In the genomic region with DNA sequence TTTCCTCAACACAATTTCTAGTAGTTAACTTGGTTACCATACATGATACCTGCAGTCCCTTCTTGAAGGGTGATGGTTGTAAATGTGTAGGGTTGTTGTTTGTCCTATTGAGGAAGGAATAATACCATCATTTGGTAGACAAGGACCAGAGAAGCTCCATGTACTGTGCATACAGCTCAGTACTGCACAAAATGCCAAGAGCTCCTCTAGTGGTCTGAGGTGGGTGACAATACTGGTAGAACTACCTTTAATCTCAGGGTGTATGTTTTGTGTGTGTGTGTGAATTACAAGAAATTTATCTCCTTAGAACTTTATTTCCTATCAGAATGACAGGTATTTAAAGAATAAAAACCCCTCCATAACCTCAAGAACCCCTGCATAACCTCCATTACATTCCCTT, we compare ENCODE assay signal across 19 cellular contexts.
A peak's percentile ranks its signal among the peaks of the same experiment; 100 is the strongest.
DNase-seq lines count a peak whose midpoint lies in the region; ATAC-seq, FAIRE-seq and TF ChIP-seq lines count a peak whose summit lies in the region.
"Had no signal": no experiment of that assay in that cellular context is flagged by ENCODE, and none has a peak within 500 bp of the region (broad histone marks: within the 10 kb centered on the region; RNA-seq: fewer than 3 reads in every experiment).

No MANE protein-coding gene starts in this region.

- H3K27me3 ChIP-seq in endodermal cell (ENCODE audit: control insufficient read depth, insufficient read depth, low read length, poor library complexity, severe bottlenecking) (no peaks in the 10 kb centered on the region), smooth muscle cell (ENCODE audit: low read depth) (no peaks in the 10 kb centered on the region), sigmoid colon (no peaks in the 10 kb centered on the region)
- H3K27me3 ChIP-seq: gastrocnemius medialis, suprapubic skin had no signal

- no peak overlapping the region for H3K4me2 ChIP-seq in OCI-LY7 (ENCODE audit: low read length)
- H3K4me2 ChIP-seq in smooth muscle cell, result no peak overlapping the region

- H3K27ac ChIP-seq in OCI-LY7 (ENCODE audit: low read depth, low read length, poor library complexity, severe bottlenecking) (no peak overlapping the region), endodermal cell (ENCODE audit: low read depth, low read length) (no peak overlapping the region), smooth muscle cell (ENCODE audit: low read depth) (no peak overlapping the region), sigmoid colon (no peak overlapping the region)
- H3K27ac ChIP-seq: gastrocnemius medialis, left ventricle myocardium inferior, suprapubic skin had no signal

- no peak for TF ChIP-seq POLR2A in sigmoid colon (IDR thresholded peaks at IDR 0.05)

- H3K36me3 ChIP-seq in OCI-LY7 (ENCODE audit: insufficient read depth, low read length) (no peaks in the 10 kb centered on the region), endodermal cell (ENCODE audit: control insufficient read depth, insufficient read depth, low read length) (no peaks in the 10 kb centered on the region), smooth muscle cell (ENCODE audit: low read depth) (no peaks in the 10 kb centered on the region), sigmoid colon (no peaks in the 10 kb centered on the region)
- H3K36me3 ChIP-seq: gastrocnemius medialis, left ventricle myocardium inferior, suprapubic skin had no signal

- no peak for TF ChIP-seq EP300 in sigmoid colon (IDR thresholded peaks at IDR 0.05)

- DNase-seq in D721Med (ENCODE audit: insufficient read length, low spot score) (no peak), HEK293T (ENCODE audit: extremely low spot score) (peak; percentile 12), OCI-LY7 (ENCODE audit: low spot score) (no peak), endodermal cell (no peak), smooth muscle cell (lab: John Stamatoyannopoulos, UW; ENCODE audit: unreplicated experiment) (no peak), sigmoid colon (no peak)
- DNase-seq in stimulated activated naive CD4-positive, alpha-beta T cell treated with Interleukin-2 at 50 U/mL for 16 hours (lab: John Stamatoyannopoulos, UW), result no peak
- DNase-seq: activated gamma-delta T cell, anterior cingulate cortex, Caco-2, gastrocnemius medialis, left ventricle myocardium inferior, NCI-H187, NCI-H524 had no signal

- peaks cover 2% of the 10 kb centered on the region for H3K9me3 Mint-ChIP-seq in endodermal cell
- H3K9me3 Mint-ChIP-seq: T-helper 1 cell treated with Interleukin-12 subunit alpha and Interleukin-12 subunit beta and Interleukin-4 antibody, amounts not matched to agents 30 μg/mL and 1 μg/mL, for 36 hours had no signal

- no peaks in the 10 kb centered on the region for H3K4me1 Mint-ChIP-seq in endodermal cell

- intact Hi-C loops in OCI-LY7 (cut with micrococcal nuclease; ENCODE audit: unreplicated experiment) (no loop called here), sigmoid colon (cut with DNase I) (no loop called here)

- H3K9me2 ChIP-seq in OCI-LY7 (ENCODE audit: insufficient read depth, low read length), result no peaks in the 10 kb centered on the region

- TF ChIP-seq CTCF in D721Med (IDR thresholded peaks at IDR 0.05; ENCODE audit: insufficient read depth, missing control alignments) (no peak), OCI-LY7 (conservative IDR thresholded peaks at IDR 0.05; ENCODE audit: low read length) (0 out of 2 replicates have a peak, but pooled peaks have one; percentile 18), endodermal cell (conservative IDR thresholded peaks at IDR 0.05) (peak; percentile 69), smooth muscle cell (IDR thresholded peaks at IDR 0.05; ENCODE audit: borderline replicate concordance, insufficient read depth, poor library complexity, severe bottlenecking) (no peak), sigmoid colon (IDR thresholded peaks at IDR 0.05) (no peak)

- H3K27me3 Mint-ChIP-seq in endodermal cell (ENCODE audit: insufficient read depth), result no peaks in the 10 kb centered on the region

- no peaks in the 10 kb centered on the region for H3K36me3 Mint-ChIP-seq in endodermal cell (ENCODE audit: low read depth)

- H3K79me2 ChIP-seq in OCI-LY7 (ENCODE audit: insufficient read depth, low read depth, low read length) (no peaks in the 10 kb centered on the region), smooth muscle cell (ENCODE audit: low read depth) (no peaks in the 10 kb centered on the region)

- ATAC-seq in HG02763 (IDR thresholded peaks at IDR 0.05; ENCODE audit: unreplicated experiment), result no peak
- ATAC-seq: gastrocnemius medialis, sciatic nerve had no signal

- no peak overlapping the region for H3K27ac Mint-ChIP-seq in endodermal cell
- H3K27ac Mint-ChIP-seq: T-helper 1 cell treated with Interleukin-12 subunit alpha and Interleukin-12 subunit beta and Interleukin-4 antibody, amounts not matched to agents 30 μg/mL and 1 μg/mL, for 36 hours had no signal

- H3K9me3 ChIP-seq in OCI-LY7 (ENCODE audit: low read length) (no peaks in the 10 kb centered on the region), endodermal cell (ENCODE audit: control insufficient read depth, low read length) (no peaks in the 10 kb centered on the region), smooth muscle cell (replicated peaks; ENCODE audit: low read depth) (no peaks in the 10 kb centered on the region), sigmoid colon (no peaks in the 10 kb centered on the region)
- H3K9me3 ChIP-seq: Caco-2, gastrocnemius medialis, left ventricle myocardium inferior, suprapubic skin had no signal

- H3K9ac ChIP-seq in endodermal cell (ENCODE audit: extremely low read depth, low read length, poor library complexity, severe bottlenecking), result no peak overlapping the region
- no peak overlapping the region for H3K9ac ChIP-seq in smooth muscle cell (ENCODE audit: low read depth)

- CTCF ChIA-PET in HEK293T (lab: Yijun Ruan, JAX) (interaction anchor here (0.5 to 0.9 kb wide), 2 partner anchors 576 to 1387 kb away, joined by 3 read pairs; no protein-coding TSS in a partner anchor), OCI-LY7 (lab: Charles Lee; ENCODE audit: unreplicated experiment) (no interaction called here)

- H3K4me3 ChIP-seq in OCI-LY7 (ENCODE audit: low read depth, low read length, poor library complexity, severe bottlenecking), result no peak overlapping the region
- H3K4me3 ChIP-seq in endodermal cell (ENCODE audit: low read length), result no peak overlapping the region
- no peak overlapping the region for H3K4me3 ChIP-seq in smooth muscle cell
- no peak overlapping the region for H3K4me3 ChIP-seq in sigmoid colon
- H3K4me3 ChIP-seq: gastrocnemius medialis, left ventricle myocardium inferior, suprapubic skin had no signal

- H4K20me1 ChIP-seq in OCI-LY7 (ENCODE audit: insufficient read depth, low read length), result no peaks in the 10 kb centered on the region
- no peaks in the 10 kb centered on the region for H4K20me1 ChIP-seq in smooth muscle cell (ENCODE audit: low read depth)

- H3K4me1 ChIP-seq in OCI-LY7 (ENCODE audit: insufficient read depth, low read length, poor library complexity, severe bottlenecking) (no peaks in the 10 kb centered on the region), endodermal cell (ENCODE audit: control insufficient read depth, insufficient read depth, low read length) (no peaks in the 10 kb centered on the region), smooth muscle cell (ENCODE audit: low read depth) (peaks cover 6% of the 10 kb centered on the region), sigmoid colon (peaks cover 0 to 11% (median 0%) of the 10 kb centered on the region in 4 donors)
- H3K4me1 ChIP-seq: Caco-2, gastrocnemius medialis, left ventricle myocardium inferior, suprapubic skin had no signal

- FAIRE-seq in D721Med (lab: Jason Lieb, UNC), result peak; percentile 11
- FAIRE-seq: endothelial cell of umbilical vein had no signal

- POLR2A ChIA-PET in HEK293T (lab: Yijun Ruan, JAX) (no interaction called here), OCI-LY7 (lab: Charles Lee) (no interaction called here)

- no peak overlapping the region for H2AFZ ChIP-seq in OCI-LY7 (ENCODE audit: low read length)
- H2AFZ ChIP-seq in smooth muscle cell (ENCODE audit: low read depth), result no peak overlapping the region

- BruUV-seq in OCI-LY7 (replicated peaks; lab: Mats Ljungman, UMichigan), result no TSS peak

- no peaks in the 10 kb centered on the region for H3F3A ChIP-seq in smooth muscle cell (ENCODE audit: low read depth)

- no peak overlapping the region for H3K4me3 Mint-ChIP-seq in endodermal cell
- H3K4me3 Mint-ChIP-seq: T-helper 1 cell treated with Interleukin-12 subunit alpha and Interleukin-12 subunit beta and Interleukin-4 antibody, amounts not matched to agents 30 μg/mL and 1 μg/mL, for 36 hours had no signal

TF ChIP-seq in HEK293T, 16 proteins besides CTCF, POLR2A, EP300 and RAD21:
- TF ChIP-seq NFRKB (IDR thresholded peaks at IDR 0.05) (no peak), BHLHE40 (IDR thresholded peaks at IDR 0.05; ENCODE audit: borderline replicate concordance) (no peak), SUZ12 (IDR thresholded peaks at IDR 0.05) (no peak), L3MBTL2 (conservative IDR thresholded peaks at IDR 0.05) (no peak), SP1 (IDR thresholded peaks at IDR 0.05) (no peak), HDGF (IDR thresholded peaks at IDR 0.05; ENCODE audit: borderline replicate concordance) (no peak), ARNT (IDR thresholded peaks at IDR 0.05) (no peak), FOXM1 (IDR thresholded peaks at IDR 0.05; ENCODE audit: borderline replicate concordance) (no peak), ZNF384 (IDR thresholded peaks at IDR 0.05) (no peak), CTBP1 (IDR thresholded peaks at IDR 0.05; ENCODE audit: borderline replicate concordance) (no peak), LEF1 (IDR thresholded peaks at IDR 0.05; ENCODE audit: borderline replicate concordance) (no peak), ELF4 (IDR thresholded peaks at IDR 0.05) (no peak), FOXA1 (IDR thresholded peaks at IDR 0.05) (no peak), TARDBP (IDR thresholded peaks at IDR 0.05) (no peak)
- TF ChIP-seq, protein P1, sequence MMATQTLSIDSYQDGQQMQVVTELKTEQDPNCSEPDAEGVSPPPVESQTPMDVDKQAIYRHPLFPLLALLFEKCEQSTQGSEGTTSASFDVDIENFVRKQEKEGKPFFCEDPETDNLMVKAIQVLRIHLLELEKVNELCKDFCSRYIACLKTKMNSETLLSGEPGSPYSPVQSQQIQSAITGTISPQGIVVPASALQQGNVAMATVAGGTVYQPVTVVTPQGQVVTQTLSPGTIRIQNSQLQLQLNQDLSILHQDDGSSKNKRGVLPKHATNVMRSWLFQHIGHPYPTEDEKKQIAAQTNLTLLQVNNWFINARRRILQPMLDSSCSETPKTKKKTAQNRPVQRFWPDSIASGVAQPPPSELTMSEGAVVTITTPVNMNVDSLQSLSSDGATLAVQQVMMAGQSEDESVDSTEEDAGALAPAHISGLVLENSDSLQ (IDR thresholded peaks at IDR 0.05), result no peak
TF ChIP-seq in HEK293T: peak in this region for 0.

Comparison
In these comparisons a context has a peak if more than half of its experiments do, and no peak if none do; other contexts are left out.
1. CTCF ChIP-seq: peak in OCI-LY7 (single experiment) and endodermal cell (single experiment); none in D721Med (single experiment), smooth muscle cell (single experiment) and sigmoid colon (0 of 4).